In the genomic region with DNA sequence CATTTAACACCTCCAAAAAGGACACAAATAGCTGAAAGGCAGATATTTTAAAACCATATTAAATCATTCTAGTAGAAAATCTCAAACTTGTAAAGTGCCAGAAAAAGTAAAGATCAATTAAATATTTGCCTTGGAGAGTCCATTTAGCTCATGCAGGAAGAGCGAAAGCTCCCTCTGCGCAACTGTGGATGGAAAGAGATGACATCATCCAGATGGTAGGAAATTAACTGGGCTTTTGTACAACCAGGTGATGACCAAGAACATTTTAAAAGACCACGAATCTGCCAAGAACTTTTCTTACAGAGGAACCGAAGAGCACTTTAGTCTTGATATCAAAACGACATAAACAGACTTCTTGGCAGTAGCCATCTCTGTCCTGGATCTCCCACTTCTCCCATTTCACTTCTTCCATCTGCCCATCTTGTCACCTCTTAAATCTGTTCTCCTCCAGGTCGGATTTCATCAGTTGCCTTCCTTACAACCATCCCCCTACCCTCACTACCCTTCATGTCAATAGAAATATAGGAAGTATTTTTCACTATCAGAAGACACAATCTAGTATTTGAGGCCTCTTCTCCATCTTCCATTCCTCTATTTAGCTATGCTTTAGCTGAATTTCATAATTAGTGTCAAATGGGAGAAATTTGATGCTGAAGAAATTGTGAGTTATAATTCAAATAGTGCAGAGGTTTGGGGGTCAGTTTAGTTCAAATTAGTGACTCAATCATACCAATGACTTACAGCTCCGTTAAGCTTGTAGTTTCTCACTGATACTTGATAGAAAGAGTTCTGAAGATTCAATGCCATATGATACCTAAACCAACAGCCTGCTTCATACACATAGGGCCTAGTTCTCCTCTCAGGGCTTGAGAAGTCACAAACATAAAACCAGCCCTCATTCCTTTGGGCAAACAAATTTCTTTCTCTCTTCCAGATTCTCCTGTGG, we compare ENCODE assay signal across 22 cellular contexts. TPM values are rescaled to one million over a fixed set of nuclear protein-coding genes. Genes with fewer than 3 reads are reported as not detected.
DNase-seq lines count a peak whose midpoint lies in the region; FAIRE-seq and TF ChIP-seq lines count a peak whose summit lies in the region.
"Had no signal": no experiment of that assay in that cellular context is flagged by ENCODE, and none has a peak within 500 bp of the region (broad histone marks: within the 10 kb centered on the region; RNA-seq: fewer than 3 reads in every experiment).

No MANE protein-coding gene starts in this region.

- H3K4me3 ChIP-seq in HEK293 (ENCODE audit: low read depth, low read length) (no peak overlapping the region), astrocyte (ENCODE audit: insufficient read depth, low read depth, low read length) (no peak overlapping the region), smooth muscle cell (no peak overlapping the region)
- H3K4me3 ChIP-seq: body of pancreas, colonic mucosa, heart right ventricle, thoracic aorta had no signal

- H3K79me2 ChIP-seq in astrocyte (ENCODE audit: insufficient read depth, low read length) (no peaks in the 10 kb centered on the region), smooth muscle cell (ENCODE audit: low read depth) (no peaks in the 10 kb centered on the region)

- peaks cover 9% of the 10 kb centered on the region for H3K4me1 Mint-ChIP-seq in astrocyte (ENCODE audit: low read depth, unreplicated experiment)
- H3K4me1 Mint-ChIP-seq: activated naive CD8-positive, alpha-beta T cell treated with anti-CD3 and anti-CD28 coated beads, Interleukin-2, amount 10 ng/mL, durations not matched to agents 7 days and 5 days; CD4-positive, CD25-positive, alpha-beta regulatory T cell; T-helper 17 cell had no signal

- peaks cover 2% of the 10 kb centered on the region for H3K27me3 Mint-ChIP-seq in astrocyte (ENCODE audit: low read depth, unreplicated experiment)
- H3K27me3 Mint-ChIP-seq: activated naive CD8-positive, alpha-beta T cell treated with anti-CD3 and anti-CD28 coated beads, Interleukin-2, amount 10 ng/mL, durations not matched to agents 7 days and 5 days had no signal

- H2AFZ ChIP-seq in astrocyte (ENCODE audit: low read depth, low read length): peak overlapping the region; percentile 12
- peak overlapping the region; percentile 41 for H2AFZ ChIP-seq in smooth muscle cell (ENCODE audit: low read depth)

- no peak overlapping the region for H3K27ac Mint-ChIP-seq in astrocyte (ENCODE audit: unreplicated experiment)
- H3K27ac Mint-ChIP-seq: activated naive CD8-positive, alpha-beta T cell treated with anti-CD3 and anti-CD28 coated beads, Interleukin-2, amount 10 ng/mL, durations not matched to agents 7 days and 5 days; activated T-helper 2 cell treated with anti-CD3 and anti-CD28 coated beads, Interferon-gamma antibody, Interleukin-2, Interleukin-4, amounts not matched to agents 10 μg/mL and 5 μg/mL and 100 μg/mL, durations not matched to agents 14 hours and 24 hours and 36 hours; CD4-positive, CD25-positive, alpha-beta regulatory T cell; immature natural killer cell; T-helper 17 cell had no signal

- WGBS in smooth muscle cell (ENCODE audit: low lambda C conversion rate): 84% methylated on average over 7 of the region's 7 CpGs

- no peaks in the 10 kb centered on the region for H3K36me3 Mint-ChIP-seq in astrocyte (ENCODE audit: low read depth, unreplicated experiment)
- H3K36me3 Mint-ChIP-seq: activated naive CD8-positive, alpha-beta T cell treated with anti-CD3 and anti-CD28 coated beads, Interleukin-2, amount 10 ng/mL, durations not matched to agents 7 days and 5 days; CD4-positive, CD25-positive, alpha-beta regulatory T cell had no signal

- TF ChIP-seq CTCF in HEK293 (tag by site-specific recombination; IDR thresholded peaks at IDR 0.05) (no peak), astrocyte (IDR thresholded peaks at IDR 0.05; ENCODE audit: insufficient read depth, low read depth, low read length) (no peak), smooth muscle cell (IDR thresholded peaks at IDR 0.05; ENCODE audit: borderline replicate concordance, insufficient read depth, poor library complexity, severe bottlenecking) (no peak)

- no peak for FAIRE-seq in astrocyte (lab: Jason Lieb, UNC)

- H4K20me1 ChIP-seq in astrocyte (ENCODE audit: insufficient read depth, low read length): no peaks in the 10 kb centered on the region
- no peaks in the 10 kb centered on the region for H4K20me1 ChIP-seq in smooth muscle cell (ENCODE audit: low read depth)

- H3K27ac ChIP-seq in HEK293 (ENCODE audit: extremely low read depth, low read depth, low read length) (no peak overlapping the region), astrocyte (ENCODE audit: low read depth, low read length) (no peak overlapping the region), smooth muscle cell (ENCODE audit: low read depth) (no peak overlapping the region)
- H3K27ac ChIP-seq: body of pancreas, colonic mucosa had no signal

- POLR2A ChIA-PET in HEK293 (lab: Yijun Ruan, JAX): no interaction called here

- no peak for DNase-seq in astrocyte (ENCODE audit: low read depth)
- peak; percentile 60 for DNase-seq in iris pigment epithelial cell (ENCODE audit: low read depth)
- DNase-seq in smooth muscle cell (lab: John Stamatoyannopoulos, UW; ENCODE audit: unreplicated experiment): no peak
- DNase-seq in NCI-H1436 (lab: John Stamatoyannopoulos, UW): no peak
- DNase-seq in hepatic stellate cell (ENCODE audit: low spot score): no peak
- no peak for DNase-seq in mesenteric fat pad (ENCODE audit: low spot score)
- DNase-seq: activated naive CD8-positive, alpha-beta T cell treated with anti-CD3 and anti-CD28 coated beads, Interleukin-2, amount 10 ng/mL, durations not matched to agents 7 days and 5 days; CD4-positive, CD25-positive, alpha-beta regulatory T cell; colonic mucosa; DMS153; GDM1; immature natural killer cell; NCI-H1105 treated with DMSO at 0.1 percent for 48 hours; NCI-H510A treated with DMSO at 0.1 percent for 48 hours; right cardiac atrium; T-helper 17 cell had no signal

- H3K27me3 ChIP-seq in astrocyte (ENCODE audit: insufficient read depth, low read length): no peaks in the 10 kb centered on the region
- H3K27me3 ChIP-seq in smooth muscle cell (ENCODE audit: low read depth): no peaks in the 10 kb centered on the region
- H3K27me3 ChIP-seq: body of pancreas, colonic mucosa, heart right ventricle had no signal

- peaks cover 7% of the 10 kb centered on the region for H3F3A ChIP-seq in smooth muscle cell (ENCODE audit: low read depth)

- H3K4me2 ChIP-seq in astrocyte (ENCODE audit: low read length) (no peak overlapping the region), smooth muscle cell (no peak overlapping the region)

- H3K9ac ChIP-seq in astrocyte (ENCODE audit: low read length) (no peak overlapping the region), smooth muscle cell (ENCODE audit: low read depth) (no peak overlapping the region)

- H3K9me3 Mint-ChIP-seq in astrocyte (ENCODE audit: unreplicated experiment): no peaks in the 10 kb centered on the region
- H3K9me3 Mint-ChIP-seq: activated naive CD8-positive, alpha-beta T cell treated with anti-CD3 and anti-CD28 coated beads, Interleukin-2, amount 10 ng/mL, durations not matched to agents 7 days and 5 days; activated T-helper 2 cell treated with anti-CD3 and anti-CD28 coated beads, Interferon-gamma antibody, Interleukin-2, Interleukin-4, amounts not matched to agents 10 μg/mL and 5 μg/mL and 100 μg/mL, durations not matched to agents 14 hours and 24 hours and 36 hours; CD4-positive, CD25-positive, alpha-beta regulatory T cell; immature natural killer cell had no signal

- H3K36me3 ChIP-seq in HEK293 (ENCODE audit: control insufficient read depth in 2 of 2, insufficient read depth in 1 of 2, low read length in 2 of 2) (no peaks in the 10 kb centered on the region), astrocyte (ENCODE audit: insufficient read depth, low read length) (no peaks in the 10 kb centered on the region), smooth muscle cell (ENCODE audit: low read depth) (no peaks in the 10 kb centered on the region)
- H3K36me3 ChIP-seq: colonic mucosa, heart right ventricle, thoracic aorta had no signal

- H3K4me3 Mint-ChIP-seq in astrocyte (ENCODE audit: unreplicated experiment): no peak overlapping the region
- H3K4me3 Mint-ChIP-seq: activated naive CD8-positive, alpha-beta T cell treated with anti-CD3 and anti-CD28 coated beads, Interleukin-2, amount 10 ng/mL, durations not matched to agents 7 days and 5 days; CD4-positive, CD25-positive, alpha-beta regulatory T cell; immature natural killer cell; T-helper 17 cell had no signal

- CTCF ChIA-PET in HEK293 (lab: Yijun Ruan, JAX): interaction anchor here (0.5 to 0.6 kb wide), 3 partner anchors 35 to 274 kb away, joined by 3 read pairs; no protein-coding TSS in a partner anchor

- H3K4me1 ChIP-seq in HEK293 (ENCODE audit: control insufficient read depth, insufficient read depth, low read length) (0 out of 2 replicates have a peak, but pooled peaks cover 2% of the 10 kb centered on the region), astrocyte (ENCODE audit: insufficient read depth, low read length) (peaks cover 30% of the 10 kb centered on the region), smooth muscle cell (ENCODE audit: low read depth) (peaks cover 12% of the 10 kb centered on the region)
- H3K4me1 ChIP-seq: colonic mucosa had no signal

- no peaks in the 10 kb centered on the region for H3K9me3 ChIP-seq in HEK293 (ENCODE audit: control insufficient read depth, insufficient read depth, low read depth, low read length)
- no peaks in the 10 kb centered on the region for H3K9me3 ChIP-seq in astrocyte (ENCODE audit: insufficient read depth, low read depth, low read length)
- H3K9me3 ChIP-seq in smooth muscle cell (replicated peaks; ENCODE audit: low read depth): no peaks in the 10 kb centered on the region
- H3K9me3 ChIP-seq: body of pancreas, colonic mucosa, heart right ventricle, thoracic aorta had no signal

TF ChIP-seq in HEK293, 187 proteins besides CTCF, POLR2A, EP300 and RAD21:
- no peak for TF ChIP-seq ZNF626 (tag by site-specific recombination; IDR thresholded peaks at IDR 0.05)
- TF ChIP-seq, protein P1, sequence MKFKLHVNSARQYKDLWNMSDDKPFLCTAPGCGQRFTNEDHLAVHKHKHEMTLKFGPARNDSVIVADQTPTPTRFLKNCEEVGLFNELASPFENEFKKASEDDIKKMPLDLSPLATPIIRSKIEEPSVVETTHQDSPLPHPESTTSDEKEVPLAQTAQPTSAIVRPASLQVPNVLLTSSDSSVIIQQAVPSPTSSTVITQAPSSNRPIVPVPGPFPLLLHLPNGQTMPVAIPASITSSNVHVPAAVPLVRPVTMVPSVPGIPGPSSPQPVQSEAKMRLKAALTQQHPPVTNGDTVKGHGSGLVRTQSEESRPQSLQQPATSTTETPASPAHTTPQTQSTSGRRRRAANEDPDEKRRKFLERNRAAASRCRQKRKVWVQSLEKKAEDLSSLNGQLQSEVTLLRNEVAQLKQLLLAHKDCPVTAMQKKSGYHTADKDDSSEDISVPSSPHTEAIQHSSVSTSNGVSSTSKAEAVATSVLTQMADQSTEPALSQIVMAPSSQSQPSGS (tag by site-specific recombination; IDR thresholded peaks at IDR 0.05; ENCODE audit: low read depth): peak; percentile 52; the same call in 1 of the 2 replicates

RNA-seq across cellular contexts. Expression of gene DNASE2B, which starts 22.0 kb away (rescaled TPM):
- total RNA-seq in astrocyte (not detected in 2 replicates), smooth muscle cell (not detected in 2 replicates), mesenteric fat pad (0.39 TPM)
- polyA plus RNA-seq in smooth muscle cell: not detected in 2 replicates
- total RNA-seq: activated naive CD8-positive, alpha-beta T cell treated with anti-CD3 and anti-CD28 coated beads, Interleukin-2, amount 10 ng/mL, durations not matched to agents 7 days and 5 days; activated T-helper 2 cell treated with anti-CD3 and anti-CD28 coated beads, Interferon-gamma antibody, Interleukin-2, Interleukin-4, amounts not matched to agents 10 μg/mL and 5 μg/mL and 100 μg/mL, durations not matched to agents 14 hours and 24 hours and 36 hours; body of pancreas; CD4-positive, CD25-positive, alpha-beta regulatory T cell; H4; right cardiac atrium; T-helper 17 cell; thoracic aorta had no signal
- polyA plus RNA-seq: CD4-positive, CD25-positive, alpha-beta regulatory T cell; heart right ventricle; immature natural killer cell; right cardiac atrium had no signal
